In genomic region chr13:33723365-33723764, GRCh38 we compare ENCODE assay signal across 9 cellular contexts.
DNase-seq lines count a peak whose midpoint lies in the region; ATAC-seq and TF ChIP-seq lines count a peak whose summit lies in the region.
"Had no signal": no experiment of that assay in that cellular context is flagged by ENCODE, and none has a peak within 500 bp of the region (broad histone marks: within the 10 kb centered on the region; RNA-seq: fewer than 3 reads in every experiment).

No MANE protein-coding gene starts in this region.

- CTCF ChIA-PET in Panc1 (lab: Charles Lee): interaction anchor here (2.0 kb wide), 1 partner anchor 117 kb away, joined by 4 read pairs; no protein-coding TSS in a partner anchor

- H3K4me1 ChIP-seq in Panc1 (ENCODE audit: control insufficient read depth, insufficient read depth, low read length): peaks cover 6% of the 10 kb centered on the region; the same call in 1 of the 2 replicates
- H3K4me1 ChIP-seq in fibroblast of lung (ENCODE audit: control insufficient read depth, extremely low read depth, insufficient read depth, low read length): no peaks in the 10 kb centered on the region
- H3K4me1 ChIP-seq in smooth muscle cell (ENCODE audit: low read depth): no peaks in the 10 kb centered on the region

- H3K4me3 Mint-ChIP-seq in T-helper 1 cell treated with Interleukin-12 subunit alpha and Interleukin-12 subunit beta and Interleukin-4 antibody, amounts not matched to agents 30 μg/mL and 1 μg/mL, for 36 hours: peak overlapping the region; percentile 37

- H3K9ac ChIP-seq in fibroblast of lung (ENCODE audit: insufficient read depth, low read length) (no peak overlapping the region), smooth muscle cell (ENCODE audit: low read depth) (no peak overlapping the region)

- intact Hi-C loops in Panc1 (cut with micrococcal nuclease; ENCODE audit: unreplicated experiment): loop anchor here (5.0 to 10.0 kb wide), 2 partner anchors 119 to 171 kb away; no protein-coding TSS in a partner anchor

- H4K20me1 ChIP-seq in fibroblast of lung (ENCODE audit: control insufficient read depth, extremely low read depth, insufficient read depth, low read length) (no peaks in the 10 kb centered on the region), smooth muscle cell (ENCODE audit: low read depth) (no peaks in the 10 kb centered on the region)

- H3K27ac Mint-ChIP-seq in T-helper 1 cell treated with Interleukin-12 subunit alpha and Interleukin-12 subunit beta and Interleukin-4 antibody, amounts not matched to agents 30 μg/mL and 1 μg/mL, for 36 hours: peak overlapping the region; percentile 67
- H3K27ac Mint-ChIP-seq: activated naive CD4-positive, alpha-beta T cell treated with anti-CD3 and anti-CD28 coated beads, Interleukin-2, amount 50 U/mL, for 24 hours had no signal

- H3K4me1 Mint-ChIP-seq in T-helper 1 cell treated with Interleukin-12 subunit alpha and Interleukin-12 subunit beta and Interleukin-4 antibody, amounts not matched to agents 30 μg/mL and 1 μg/mL, for 36 hours (ENCODE audit: low read depth): peaks cover 16% of the 10 kb centered on the region

- no peaks in the 10 kb centered on the region for H3K36me3 ChIP-seq in Panc1 (ENCODE audit: control insufficient read depth, insufficient read depth, low read length)
- H3K36me3 ChIP-seq in fibroblast of lung (ENCODE audit: control insufficient read depth, insufficient read depth, low read length): no peaks in the 10 kb centered on the region
- no peaks in the 10 kb centered on the region for H3K36me3 ChIP-seq in smooth muscle cell (ENCODE audit: low read depth)

- POLR2A ChIA-PET in Panc1 (lab: Charles Lee): no interaction called here

- peaks cover 4% of the 10 kb centered on the region for H3F3A ChIP-seq in smooth muscle cell (ENCODE audit: low read depth)

- H3K4me3 ChIP-seq in Panc1 (ENCODE audit: low read depth in 2 of 2, low read length in 2 of 2) (no peak overlapping the region), fibroblast of lung (replicated peaks in 1 of 4; ENCODE audit: control extremely low read depth in 1 of 4, insufficient read depth in 1 of 4, low read depth in 3 of 4, low read length in 4 of 4) (no peak overlapping the region), smooth muscle cell (no peak overlapping the region)

- no peaks in the 10 kb centered on the region for H3K9me3 ChIP-seq in Panc1 (ENCODE audit: control insufficient read depth, insufficient read depth, low read depth, low read length)
- no peaks in the 10 kb centered on the region for H3K9me3 ChIP-seq in fibroblast of lung (ENCODE audit: control insufficient read depth, insufficient read depth, low read depth, low read length)
- H3K9me3 ChIP-seq in smooth muscle cell (replicated peaks; ENCODE audit: low read depth): no peaks in the 10 kb centered on the region

- H3K27me3 ChIP-seq in Panc1 (ENCODE audit: control insufficient read depth, insufficient read depth, low read length) (no peaks in the 10 kb centered on the region), fibroblast of lung (ENCODE audit: control insufficient read depth, insufficient read depth, low read length) (no peaks in the 10 kb centered on the region), smooth muscle cell (ENCODE audit: low read depth) (no peaks in the 10 kb centered on the region)

- H3K4me2 ChIP-seq in fibroblast of lung (ENCODE audit: extremely low read depth, insufficient read depth, low read length): no peak overlapping the region
- H3K4me2 ChIP-seq in smooth muscle cell: peak overlapping the region; percentile 22

- peak overlapping the region; percentile 48; the same call in 1 of the 2 replicates for H3K27ac ChIP-seq in Panc1 (ENCODE audit: low read length)
- H3K27ac ChIP-seq in fibroblast of lung (ENCODE audit: insufficient read depth, low read length): peak overlapping the region; percentile 4
- no peak overlapping the region for H3K27ac ChIP-seq in smooth muscle cell (ENCODE audit: low read depth)

- no peaks in the 10 kb centered on the region for H3K9me3 Mint-ChIP-seq in T-helper 1 cell treated with Interleukin-12 subunit alpha and Interleukin-12 subunit beta and Interleukin-4 antibody, amounts not matched to agents 30 μg/mL and 1 μg/mL, for 36 hours
- H3K9me3 Mint-ChIP-seq: activated naive CD4-positive, alpha-beta T cell treated with anti-CD3 and anti-CD28 coated beads, Interleukin-2, amount 50 U/mL, for 24 hours had no signal

- in situ Hi-C loops in Panc1 (cut with HindIII; ENCODE audit: low pct_unique_long_range_greater_than_20kb, low sequenced_read_pairs): no loop called here

- BruUV-seq in Panc1 (replicated peaks; lab: Mats Ljungman, UMichigan): no TSS peak

- H3K27me3 Mint-ChIP-seq in T-helper 1 cell treated with Interleukin-12 subunit alpha and Interleukin-12 subunit beta and Interleukin-4 antibody, amounts not matched to agents 30 μg/mL and 1 μg/mL, for 36 hours (ENCODE audit: low read depth): no peaks in the 10 kb centered on the region
- H3K27me3 Mint-ChIP-seq: activated naive CD4-positive, alpha-beta T cell treated with anti-CD3 and anti-CD28 coated beads, Interleukin-2, amount 50 U/mL, for 24 hours had no signal

- no peak for TF ChIP-seq CTCF in Panc1 (IDR thresholded peaks at IDR 0.05)
- TF ChIP-seq CTCF in fibroblast of lung (conservative IDR thresholded peaks at IDR 0.05 in 1 of 2, IDR thresholded peaks at IDR 0.05 in 1 of 2; ENCODE audit: low read depth in 1 of 2, low read length in 2 of 2): no peak
- TF ChIP-seq CTCF in smooth muscle cell (IDR thresholded peaks at IDR 0.05; ENCODE audit: borderline replicate concordance, insufficient read depth, poor library complexity, severe bottlenecking): no peak

- no peaks in the 10 kb centered on the region for H3K79me2 ChIP-seq in fibroblast of lung (ENCODE audit: control insufficient read depth, insufficient read depth, low read length)
- no peaks in the 10 kb centered on the region for H3K79me2 ChIP-seq in smooth muscle cell (ENCODE audit: low read depth)

- no peak; the same call in 1 of the 2 replicates for ATAC-seq in Panc1

- peak overlapping the region; percentile 55 for H2AFZ ChIP-seq in fibroblast of lung (ENCODE audit: low read length)
- H2AFZ ChIP-seq in smooth muscle cell (ENCODE audit: low read depth): no peak overlapping the region

- H3K36me3 Mint-ChIP-seq in T-helper 1 cell treated with Interleukin-12 subunit alpha and Interleukin-12 subunit beta and Interleukin-4 antibody, amounts not matched to agents 30 μg/mL and 1 μg/mL, for 36 hours (ENCODE audit: low read depth): peaks cover 2% of the 10 kb centered on the region
- H3K36me3 Mint-ChIP-seq: activated naive CD4-positive, alpha-beta T cell treated with anti-CD3 and anti-CD28 coated beads, Interleukin-2, amount 50 U/mL, for 24 hours had no signal

- no peak for DNase-seq in T-helper 1 cell
- no peak for DNase-seq in Panc1 (ENCODE audit: low read depth, low spot score)
- peak in 1 of 2 donors; percentile 11 for DNase-seq in fibroblast of lung (ENCODE audit: low read depth in 2 of 2)
- DNase-seq in smooth muscle cell (lab: John Stamatoyannopoulos, UW; ENCODE audit: unreplicated experiment): no peak
- no peak for DNase-seq in DMS114 treated with DMSO at 0.1 percent for 48 hours (lab: John Stamatoyannopoulos, UW; ENCODE audit: unreplicated experiment)
- no peak for DNase-seq in kidney glomerular epithelial cell (lab: John Stamatoyannopoulos, UW)
- DNase-seq in activated CD8-positive, alpha-beta memory T cell treated with anti-CD3 and anti-CD28 coated beads, Interleukin-2, amount 50 U/mL, for 48 hours: no peak
